In the genomic region with DNA sequence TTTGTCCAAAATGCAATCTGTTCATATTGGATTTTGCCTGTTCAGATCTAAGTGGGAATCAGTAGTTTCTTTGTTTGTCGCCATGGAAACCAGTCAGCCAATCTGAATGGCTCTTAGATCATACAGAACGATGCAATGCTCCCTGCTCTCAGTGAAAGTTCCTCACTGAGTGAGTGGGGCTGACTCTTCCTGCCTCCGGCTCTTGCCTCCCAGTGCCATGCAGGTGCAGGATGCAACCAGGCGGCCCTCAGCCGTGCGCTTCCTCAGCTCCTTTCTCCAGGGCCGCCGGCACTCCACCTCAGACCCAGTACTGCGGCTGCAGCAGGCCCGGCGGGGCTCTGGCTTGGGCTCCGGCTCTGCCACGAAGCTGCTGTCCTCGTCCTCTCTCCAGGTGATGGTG, we compare ENCODE assay signal across 8 cellular contexts. TPM values are rescaled to one million over a fixed set of nuclear protein-coding genes. Genes with fewer than 3 reads are reported as not detected.
A peak's percentile ranks its signal among the peaks of the same experiment; 100 is the strongest.
DNase-seq lines count a peak whose midpoint lies in the region; ATAC-seq and TF ChIP-seq lines count a peak whose summit lies in the region.

A gene with protein sequence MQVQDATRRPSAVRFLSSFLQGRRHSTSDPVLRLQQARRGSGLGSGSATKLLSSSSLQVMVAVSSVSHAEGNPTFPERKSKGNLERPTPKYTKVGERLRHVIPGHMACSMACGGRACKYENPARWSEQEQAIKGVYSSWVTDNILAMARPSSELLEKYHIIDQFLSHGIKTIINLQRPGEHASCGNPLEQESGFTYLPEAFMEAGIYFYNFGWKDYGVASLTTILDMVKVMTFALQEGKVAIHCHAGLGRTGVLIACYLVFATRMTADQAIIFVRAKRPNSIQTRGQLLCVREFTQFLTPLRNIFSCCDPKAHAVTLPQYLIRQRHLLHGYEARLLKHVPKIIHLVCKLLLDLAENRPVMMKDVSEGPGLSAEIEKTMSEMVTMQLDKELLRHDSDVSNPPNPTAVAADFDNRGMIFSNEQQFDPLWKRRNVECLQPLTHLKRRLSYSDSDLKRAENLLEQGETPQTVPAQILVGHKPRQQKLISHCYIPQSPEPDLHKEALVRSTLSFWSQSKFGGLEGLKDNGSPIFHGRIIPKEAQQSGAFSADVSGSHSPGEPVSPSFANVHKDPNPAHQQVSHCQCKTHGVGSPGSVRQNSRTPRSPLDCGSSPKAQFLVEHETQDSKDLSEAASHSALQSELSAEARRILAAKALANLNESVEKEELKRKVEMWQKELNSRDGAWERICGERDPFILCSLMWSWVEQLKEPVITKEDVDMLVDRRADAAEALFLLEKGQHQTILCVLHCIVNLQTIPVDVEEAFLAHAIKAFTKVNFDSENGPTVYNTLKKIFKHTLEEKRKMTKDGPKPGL (plus strand): TSS at position 151 of the 400 bp plus-strand sequence. CDS start 67 bp downstream, at position 218.

- H3K4me1 Mint-ChIP-seq in nephron: peaks cover 48% of the 10 kb centered on the region
- no peaks in the 10 kb centered on the region for H3K4me1 Mint-ChIP-seq in activated naive CD4-positive, alpha-beta T cell treated with anti-CD3 and anti-CD28 coated beads for 36 hours (ENCODE audit: low read depth)

- ATAC-seq in HG03196 (IDR thresholded peaks at IDR 0.05; ENCODE audit: unreplicated experiment) (no peak), HG02852 (IDR thresholded peaks at IDR 0.05; ENCODE audit: unreplicated experiment) (no peak)

- H3K27me3 ChIP-seq in esophagus muscularis mucosa: no peaks in the 10 kb centered on the region

- H3K4me3 Mint-ChIP-seq in nephron: peak within 1 kb of the TSS; percentile 23 to 50 (median 34)
- H3K4me3 Mint-ChIP-seq in activated naive CD4-positive, alpha-beta T cell treated with anti-CD3 and anti-CD28 coated beads for 36 hours: no peak within 1 kb of the TSS

- no peaks in the 10 kb centered on the region for H3K9me3 Mint-ChIP-seq in nephron
- no peaks in the 10 kb centered on the region for H3K9me3 Mint-ChIP-seq in activated naive CD4-positive, alpha-beta T cell treated with anti-CD3 and anti-CD28 coated beads for 36 hours

- no peak for TF ChIP-seq EP300 in esophagus muscularis mucosa (IDR thresholded peaks at IDR 0.05)

- H3K9me3 ChIP-seq in esophagus muscularis mucosa: no peaks in the 10 kb centered on the region

- peaks cover 0 to 13% (median 0%) of the 10 kb centered on the region in 4 donors for H3K36me3 ChIP-seq in esophagus muscularis mucosa

- TF ChIP-seq CTCF in esophagus muscularis mucosa (IDR thresholded peaks at IDR 0.05) (no peak), nephron (IDR thresholded peaks at IDR 0.05; ENCODE audit: unreplicated experiment in 3 of 3) (no peak)

- intact Hi-C loops in esophagus muscularis mucosa (cut with DNase I): no loop called here
- intact Hi-C loops in activated naive CD4-positive, alpha-beta T cell treated with anti-CD3 and anti-CD28 coated beads for 36 hours (cut with micrococcal nuclease): no loop called here

- peak within 1 kb of the TSS in 2 of 4 donors; percentile 9 to 20 for H3K4me3 ChIP-seq in esophagus muscularis mucosa

- no peak for TF ChIP-seq POLR2A in esophagus muscularis mucosa (IDR thresholded peaks at IDR 0.05; ENCODE audit: low read depth)

- DNase-seq in COLO829 (ENCODE audit: low spot score): peak; percentile 92
- DNase-seq in NCI-H2196 treated with DMSO at 0.1 percent for 48 hours (lab: John Stamatoyannopoulos, UW; ENCODE audit: unreplicated experiment): peak; percentile 39
- no peak for DNase-seq in esophagus muscularis mucosa (ENCODE audit: extremely low spot score)
- DNase-seq in KG1 (lab: John Stamatoyannopoulos, UW): no peak
- DNase-seq in activated naive CD4-positive, alpha-beta T cell treated with anti-CD3 and anti-CD28 coated beads for 36 hours: no peak

- H3K27ac ChIP-seq in esophagus muscularis mucosa (replicated peaks in 1 of 4): no peak within 1 kb of the TSS

- H3K27ac Mint-ChIP-seq in nephron: peak within 1 kb of the TSS; percentile 60 to 84 (median 67)
- no peak within 1 kb of the TSS for H3K27ac Mint-ChIP-seq in activated naive CD4-positive, alpha-beta T cell treated with anti-CD3 and anti-CD28 coated beads for 36 hours

- CTCF ChIA-PET in activated naive CD4-positive, alpha-beta T cell treated with anti-CD3 and anti-CD28 coated beads for 36 hours (lab: Charles Lee): interaction anchor here (0.6 to 1.6 kb wide), 2 partner anchors 11 to 129 kb away, joined by 3 to 5 read pairs; no protein-coding TSS in a partner anchor

- H3K4me1 ChIP-seq in esophagus muscularis mucosa: peaks cover 12 to 24% (median 17%) of the 10 kb centered on the region in 4 donors

- WGBS in esophagus muscularis mucosa: 87% methylated on average over 11 of the region's 14 CpGs

- H3K36me3 Mint-ChIP-seq in nephron (ENCODE audit: low read depth): peaks cover 19% of the 10 kb centered on the region
- H3K36me3 Mint-ChIP-seq in activated naive CD4-positive, alpha-beta T cell treated with anti-CD3 and anti-CD28 coated beads for 36 hours (ENCODE audit: low read depth): no peaks in the 10 kb centered on the region

- no peaks in the 10 kb centered on the region for H3K27me3 Mint-ChIP-seq in nephron (ENCODE audit: low read depth)
- no peaks in the 10 kb centered on the region for H3K27me3 Mint-ChIP-seq in activated naive CD4-positive, alpha-beta T cell treated with anti-CD3 and anti-CD28 coated beads for 36 hours (ENCODE audit: low read depth)

RNA-seq across cellular contexts. Expression of the gene that starts here (rescaled TPM):
- total RNA-seq in esophagus muscularis mucosa: 10 to 100 TPM; 15.4 to 21.6 (median 17.8) TPM
- total RNA-seq in activated naive CD4-positive, alpha-beta T cell treated with anti-CD3 and anti-CD28 coated beads for 36 hours: 1 to 10 TPM; 2.6 TPM

Comparison
In these comparisons a context has a peak if more than half of its experiments do, and no peak if none do; other contexts are left out.
1. RNA of the gene that starts here (total RNA-seq): 15.4 to 21.6 TPM in esophagus muscularis mucosa; 2.6 TPM in activated naive CD4-positive, alpha-beta T cell treated with anti-CD3 and anti-CD28 coated beads for 36 hours; every median in the first group is over 4 times any median in the second.
2. DNase-seq: peak in COLO829 (single experiment) and NCI-H2196 treated with DMSO at 0.1 percent for 48 hours (single experiment); none in esophagus muscularis mucosa (single experiment), KG1 (single experiment) and activated naive CD4-positive, alpha-beta T cell treated with anti-CD3 and anti-CD28 coated beads for 36 hours (single experiment).